Comparison of ENCODE assay signal across 19 cellular contexts in genomic region chr1:165799387-165799786, GRCh38. TPM values are rescaled to one million over a fixed set of nuclear protein-coding genes. Genes with fewer than 3 reads are reported as not detected.
DNase-seq lines count a peak whose midpoint lies in the region; ATAC-seq, FAIRE-seq and TF ChIP-seq lines count a peak whose summit lies in the region.
"Had no signal": no experiment of that assay in that cellular context is flagged by ENCODE, and none has a peak within 500 bp of the region (broad histone marks: within the 10 kb centered on the region; RNA-seq: fewer than 3 reads in every experiment).

No MANE protein-coding gene starts in this region.

- H3K27me3 ChIP-seq in Karpas-422 (ENCODE audit: low read length) (no peaks in the 10 kb centered on the region), K562 (ENCODE audit: control insufficient read depth in 2 of 2, insufficient read depth in 2 of 2, low read length in 2 of 2) (0 out of 5 replicates have a peak, but pooled peaks cover 0 to 5% of the 10 kb centered on the region in 2 experiments)
- no peaks in the 10 kb centered on the region for H3K27me3 ChIP-seq in CD4-positive, alpha-beta memory T cell (ENCODE audit: insufficient read depth, low read length)
- H3K27me3 ChIP-seq: BLaER1 treated with 17β-estradiol and CSF1 and Interleukin-3, amounts not matched to agents 10 nM and 100 nM had no signal

- H4K20me1 ChIP-seq in Karpas-422 (ENCODE audit: insufficient read depth, low read depth, low read length) (no peaks in the 10 kb centered on the region), K562 (replicated peaks; ENCODE audit: control insufficient read depth, insufficient read depth, low read length) (no peaks in the 10 kb centered on the region)
- H4K20me1 ChIP-seq: BLaER1 treated with 17β-estradiol and CSF1 and Interleukin-3, amounts not matched to agents 10 nM and 100 nM had no signal

- H3K9me1 ChIP-seq in K562 (ENCODE audit: control insufficient read depth, insufficient read depth, low read length), result no peaks in the 10 kb centered on the region

- POLR2A ChIA-PET in K562 (lab: Yijun Ruan, JAX), result no interaction called here
- POLR2A ChIA-PET in CD4-positive, alpha-beta memory T cell (lab: Charles Lee; ENCODE audit: partially characterized antibody), result no interaction called here

- no peak for TF ChIP-seq POLR2A in K562 (conservative IDR thresholded peaks at IDR 0.05)

- TF ChIP-seq EP300 in K562 (IDR thresholded peaks at IDR 0.05; ENCODE audit: low read length), result no peak

- intact Hi-C loops in K562 (cut with micrococcal nuclease), result no loop called here
- intact Hi-C loops in CD4-positive, alpha-beta memory T cell (cut with micrococcal nuclease), result no loop called here

- H3K4me1 ChIP-seq in Karpas-422 (ENCODE audit: low read length) (no peaks in the 10 kb centered on the region), K562 (replicated peaks in 1 of 2; ENCODE audit: control insufficient read depth in 2 of 2, insufficient read depth in 2 of 2, low read length in 2 of 2) (no peaks in the 10 kb centered on the region)
- H3K4me1 ChIP-seq in CD4-positive, alpha-beta memory T cell (ENCODE audit: insufficient read depth, low read length), result no peaks in the 10 kb centered on the region
- H3K4me1 ChIP-seq: A549 had no signal

- H3K27me3 Mint-ChIP-seq in CD4-positive, alpha-beta memory T cell, result peaks cover 20 to 21% of the 10 kb centered on the region in 2 donors

- no peak overlapping the region for H3K4me3 Mint-ChIP-seq in CD4-positive, alpha-beta memory T cell
- H3K4me3 Mint-ChIP-seq: B cell; CD4-positive, alpha-beta T cell; CD8-positive, alpha-beta memory T cell had no signal

- H2AFZ ChIP-seq in Karpas-422 (ENCODE audit: low read length) (no peak overlapping the region), K562 (ENCODE audit: low read depth, low read length) (no peak overlapping the region)

- H3K9me3 Mint-ChIP-seq in CD4-positive, alpha-beta memory T cell, result peaks cover 0 to 15% (median 8%) of the 10 kb centered on the region in 8 donors

- BruUV-seq in K562 (replicated peaks; lab: Mats Ljungman, UMichigan), result no TSS peak

- no peak for TF ChIP-seq RAD21 in K562 (CRISPR knock-in tag; conservative IDR thresholded peaks at IDR 0.05 in 1 of 2, IDR thresholded peaks at IDR 0.05 in 1 of 2)

- ATAC-seq in K562, result no peak
- no peak for ATAC-seq in HG02885 (IDR thresholded peaks at IDR 0.05; ENCODE audit: poor library complexity, unreplicated experiment)
- ATAC-seq: A549 had no signal

- no peaks in the 10 kb centered on the region for H3K9me2 ChIP-seq in Karpas-422 (replicated peaks; ENCODE audit: insufficient read depth, low read length)

- TF ChIP-seq CTCF in D721Med (IDR thresholded peaks at IDR 0.05; ENCODE audit: insufficient read depth, missing control alignments), result no peak
- no peak for TF ChIP-seq CTCF in K562 (IDR thresholded peaks at IDR 0.05 in 2 of 3, conservative IDR thresholded peaks at IDR 0.05 in 1 of 3; ENCODE audit: insufficient read depth in 2 of 3, low read depth in 1 of 3, low read length in 3 of 3)

- H3K27ac Mint-ChIP-seq in CD4-positive, alpha-beta memory T cell, result no peak overlapping the region
- H3K27ac Mint-ChIP-seq: B cell; CD4-positive, alpha-beta T cell; CD8-positive, alpha-beta memory T cell had no signal

- H3K4me2 ChIP-seq in Karpas-422 (ENCODE audit: low read depth, low read length, poor library complexity, severe bottlenecking) (no peak overlapping the region), K562 (ENCODE audit: insufficient read depth, low read length) (no peak overlapping the region)
- H3K4me2 ChIP-seq: A549; BLaER1 treated with 17β-estradiol and CSF1 and Interleukin-3, amounts not matched to agents 10 nM and 100 nM had no signal

- H3K4me3 ChIP-seq in Karpas-422 (ENCODE audit: low read length), result no peak overlapping the region
- H3K4me3 ChIP-seq in K562, result no peak overlapping the region
- H3K4me3 ChIP-seq in CD4-positive, alpha-beta memory T cell (ENCODE audit: low read length in 2 of 2), result no peak overlapping the region
- H3K4me3 ChIP-seq: A549; BLaER1 treated with 17β-estradiol and CSF1 and Interleukin-3, amounts not matched to agents 10 nM and 100 nM had no signal

- H3K27ac ChIP-seq in Karpas-422 (ENCODE audit: low read length) (no peak overlapping the region), K562 (ENCODE audit: extremely low read depth, low read depth, low read length) (no peak overlapping the region)
- no peak overlapping the region for H3K27ac ChIP-seq in CD4-positive, alpha-beta memory T cell (ENCODE audit: low read depth, low read length)
- H3K27ac ChIP-seq: 22Rv1; A549; BLaER1 treated with 17β-estradiol and CSF1 and Interleukin-3, amounts not matched to agents 10 nM and 100 nM; C4-2B had no signal

- CTCF ChIA-PET in K562 (lab: Yijun Ruan, JAX; ENCODE audit: low intra/inter-chr PET ratio), result no interaction called here
- CTCF ChIA-PET in CD4-positive, alpha-beta memory T cell (lab: Charles Lee; ENCODE audit: partially characterized antibody), result no interaction called here

- H3K4me1 Mint-ChIP-seq in CD4-positive, alpha-beta memory T cell, result no peaks in the 10 kb centered on the region
- H3K4me1 Mint-ChIP-seq: B cell; CD8-positive, alpha-beta memory T cell had no signal

- no peaks in the 10 kb centered on the region for H3K36me3 Mint-ChIP-seq in CD4-positive, alpha-beta memory T cell

- DNase-seq in D721Med (ENCODE audit: insufficient read length, low spot score) (no peak), Karpas-422 (peak; percentile 7), K562 (ENCODE audit: extremely low read depth in 1 of 4, low spot score in 3 of 4) (no peak)
- no peak for DNase-seq in CD4-positive, alpha-beta memory T cell
- DNase-seq: AML-193; CD4-positive, alpha-beta T cell; CD8-positive, alpha-beta memory T cell; COR-L47; DMS79 treated with DMSO at 0.1 percent for 48 hours; GF-D8 had no signal

- in situ Hi-C loops in K562 (cut with MboI), result no loop called here

- H3K79me2 ChIP-seq in Karpas-422 (ENCODE audit: low read length), result no peaks in the 10 kb centered on the region
- H3K79me2 ChIP-seq in K562 (ENCODE audit: control insufficient read depth, insufficient read depth, low read length), result no peaks in the 10 kb centered on the region

- no peaks in the 10 kb centered on the region for H3K36me3 ChIP-seq in Karpas-422 (ENCODE audit: insufficient read depth, low read length)
- H3K36me3 ChIP-seq in K562 (ENCODE audit: control insufficient read depth, insufficient read depth, low read length), result no peaks in the 10 kb centered on the region
- no peaks in the 10 kb centered on the region for H3K36me3 ChIP-seq in CD4-positive, alpha-beta memory T cell (ENCODE audit: insufficient read depth, low read length)
- H3K36me3 ChIP-seq: BLaER1 treated with 17β-estradiol and CSF1 and Interleukin-3, amounts not matched to agents 10 nM and 100 nM had no signal

- H3K9ac ChIP-seq in Karpas-422 (ENCODE audit: low read length) (no peak overlapping the region), K562 (ENCODE audit: insufficient read depth in 1 of 2, low read depth in 2 of 2, low read length in 2 of 2) (no peak overlapping the region)
- H3K9ac ChIP-seq: BLaER1 treated with 17β-estradiol and CSF1 and Interleukin-3, amounts not matched to agents 10 nM and 100 nM had no signal

- peak; percentile 69 for FAIRE-seq in D721Med (lab: Jason Lieb, UNC)
- FAIRE-seq in K562 (lab: Jason Lieb, UNC), result no peak
- FAIRE-seq: A549, G401.6, GM12891, GM19239 had no signal

- H3K9me3 ChIP-seq in Karpas-422 (ENCODE audit: low read length) (no peaks in the 10 kb centered on the region), K562 (replicated peaks; ENCODE audit: control insufficient read depth, insufficient read depth, low read depth, low read length) (no peaks in the 10 kb centered on the region)
- no peaks in the 10 kb centered on the region for H3K9me3 ChIP-seq in CD4-positive, alpha-beta memory T cell (ENCODE audit: control insufficient read depth in 1 of 2, low read length in 2 of 2)

RNA-seq across cellular contexts. Expression of gene UCK2, which starts 28.0 kb away (rescaled TPM):
- total RNA-seq in Karpas-422 (2014; rRNA removed; shearing (Covaris generic); ENCODE audit: low replicate concordance), result 67.9 and 109 TPM in 2 replicates
- 52.8 and 60.6 TPM in 2 replicates for total RNA-seq in K562 (2011; cell fraction: chromatin; rRNA removed; ENCODE audit: low replicate concordance)
- 42.2 and 49.3 TPM in 2 replicates for total RNA-seq in K562 (2011; cell fraction: nucleolus; rRNA removed)
- total RNA-seq in K562 (2011; cell fraction: nucleoplasm; rRNA removed), result 54.6 and 75.2 TPM in 2 replicates
- total RNA-seq in K562 (2014; rRNA removed) (145 and 159 TPM in 2 replicates), K562 (2014; rRNA removed; fragmentation: Illumina TruSeq; extraction: Trizol) (59.0 and 78.5 TPM in 2 replicates), K562 (2015; rRNA removed; fragmentation: Illumina TruSeq; extraction: Trizol) (71.6 and 73.9 TPM in 2 replicates), K562 (2021) (95.9 and 98.2 TPM in 2 replicates)
- polyA plus RNA-seq in K562 (2011; rRNA removed) (90.5 and 103 TPM in 2 replicates), K562 (2014; fragmentation: Illumina TruSeq; extraction: Trizol) (95.8 and 111 TPM in 2 replicates), K562 (2014; fragmentation: Nextera tagmentation; extraction: Ambion mirVana) (10 to 100 TPM; 84.6 to 86.7 TPM), K562 (2014; rRNA removed) (104 and 122 TPM in 2 replicates)
- 121 and 167 TPM in 2 replicates for polyA plus RNA-seq in K562 (2011; cell fraction: cytosol; rRNA removed)
- 54.4 and 62.7 TPM in 2 replicates for polyA plus RNA-seq in K562 (2011; cell fraction: nucleus; rRNA removed)
- 49.6 and 96.6 TPM in 2 replicates for polyA plus RNA-seq in K562 (2012)
- 98.7 and 137 TPM in 2 replicates for polyA minus RNA-seq in K562 (2011; rRNA and poly(A)+ RNA removed)
- 61.1 and 70.9 TPM in 2 replicates for polyA minus RNA-seq in K562 (2011; cell fraction: cytosol; rRNA and poly(A)+ RNA removed)
- polyA minus RNA-seq in K562 (2011; cell fraction: nucleus; rRNA and poly(A)+ RNA removed), result 28.7 and 32.3 TPM in 2 replicates
- 1 to 10 TPM; 2.1 to 2.7 TPM for total RNA-seq in CD4-positive, alpha-beta memory T cell
- polyA plus RNA-seq in CD4-positive, alpha-beta memory T cell, result 1 to 10 TPM; 5.4 to 5.6 TPM

RNA-seq across cellular contexts. Expression of gene TMCO1, which starts 30.7 kb away (rescaled TPM):
- total RNA-seq in Karpas-422 (2014; rRNA removed; shearing (Covaris generic); ENCODE audit: low replicate concordance), result 40.2 and 103 TPM in 2 replicates
- total RNA-seq in K562 (2011; cell fraction: chromatin; rRNA removed; ENCODE audit: low replicate concordance), result 97.8 and 105 TPM in 2 replicates
- 150 and 173 TPM in 2 replicates for total RNA-seq in K562 (2011; cell fraction: nucleolus; rRNA removed)
- total RNA-seq in K562 (2011; cell fraction: nucleoplasm; rRNA removed), result 115 and 163 TPM in 2 replicates
- total RNA-seq in K562 (2014; rRNA removed) (69.3 and 92.7 TPM in 2 replicates), K562 (2014; rRNA removed; fragmentation: Illumina TruSeq; extraction: Trizol) (175 and 184 TPM in 2 replicates), K562 (2015; rRNA removed; fragmentation: Illumina TruSeq; extraction: Trizol) (151 and 166 TPM in 2 replicates), K562 (2021) (142 and 163 TPM in 2 replicates)
- polyA plus RNA-seq in K562 (2011; rRNA removed) (230 and 276 TPM in 2 replicates), K562 (2014; fragmentation: Illumina TruSeq; extraction: Trizol) (184 and 213 TPM in 2 replicates), K562 (2014; fragmentation: Nextera tagmentation; extraction: Ambion mirVana) (100 to 1,000 TPM; 412 to 561 TPM), K562 (2014; rRNA removed) (123 and 126 TPM in 2 replicates)
- polyA plus RNA-seq in K562 (2011; cell fraction: cytosol; rRNA removed), result 109 and 166 TPM in 2 replicates
- polyA plus RNA-seq in K562 (2011; cell fraction: nucleus; rRNA removed), result 48.2 and 81.4 TPM in 2 replicates
- polyA plus RNA-seq in K562 (2012), result 150 and 162 TPM in 2 replicates
- 151 and 162 TPM in 2 replicates for polyA minus RNA-seq in K562 (2011; rRNA and poly(A)+ RNA removed)
- 53.0 and 77.6 TPM in 2 replicates for polyA minus RNA-seq in K562 (2011; cell fraction: cytosol; rRNA and poly(A)+ RNA removed)
- polyA minus RNA-seq in K562 (2011; cell fraction: nucleus; rRNA and poly(A)+ RNA removed), result 15.3 and 36.2 TPM in 2 replicates
- total RNA-seq in CD4-positive, alpha-beta memory T cell, result 10 to 100 TPM; 63.7 to 67.3 TPM
- 100 to 1,000 TPM; 137 to 147 TPM for polyA plus RNA-seq in CD4-positive, alpha-beta memory T cell

Comparison
In these comparisons a context has a peak if more than half of its experiments do, and no peak if none do; other contexts are left out.
1. RNA of gene UCK2, which starts 28.0 kb away (total RNA-seq): 42.2 to 159 TPM in K562 and 67.9 to 109 TPM in Karpas-422; 2.1 to 2.7 TPM in CD4-positive, alpha-beta memory T cell; every median in the first group is over 10 times any median in the second.